In the genomic region with DNA sequence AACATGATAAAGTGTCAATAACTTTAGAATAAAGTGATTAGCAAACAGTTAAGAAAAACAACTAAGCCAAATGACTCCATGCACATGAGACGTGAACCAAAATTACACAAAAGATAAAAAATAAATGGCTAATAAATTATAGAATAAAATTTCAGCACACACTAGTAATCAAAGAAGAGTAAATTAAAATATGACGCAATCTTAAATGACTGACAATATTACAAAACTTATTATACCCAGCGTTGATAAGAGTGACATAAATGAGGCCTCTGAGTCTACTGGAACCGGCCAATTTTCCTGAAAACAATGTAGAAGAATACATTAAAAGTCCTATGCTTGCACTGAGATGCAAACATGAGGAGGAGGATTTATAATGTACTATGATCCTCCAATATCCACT, we compare ENCODE assay signal across 9 cellular contexts.
"Had no signal": no experiment of that assay in that cellular context is flagged by ENCODE, and none has a peak within 500 bp of the region (broad histone marks: within the 10 kb centered on the region; RNA-seq: fewer than 3 reads in every experiment).

No MANE protein-coding gene starts in this region.

- H3K4me3 ChIP-seq: GM23248, GM23338, HAP-1 had no signal

- ATAC-seq: GM23338 had no signal

- H3K9me3 Mint-ChIP-seq: GM23338, H9 had no signal

- H3K27ac Mint-ChIP-seq: GM23338, H9, HFFc6 had no signal

- H3K4me3 Mint-ChIP-seq: GM23338, H9, HFFc6 had no signal

- H2AFZ ChIP-seq: GM23248, GM23338 had no signal

- H3K4me1 ChIP-seq: HAP-1 had no signal

- H3K9me3 ChIP-seq: HAP-1 had no signal

- H3K9ac ChIP-seq: GM23248 had no signal

- H3K4me1 Mint-ChIP-seq: GM23338 had no signal

- DNase-seq: GM23248, GOT3, H7, H9, HCEC 1CT, HFFc6 had no signal

- H3K36me3 ChIP-seq: HAP-1 had no signal

- H3K27ac ChIP-seq: GM23248 had no signal

- FAIRE-seq: H54 had no signal

- H3K4me2 ChIP-seq: GM23338 had no signal
